Comparison of ENCODE assay signal across 9 cellular contexts in the genomic region with DNA sequence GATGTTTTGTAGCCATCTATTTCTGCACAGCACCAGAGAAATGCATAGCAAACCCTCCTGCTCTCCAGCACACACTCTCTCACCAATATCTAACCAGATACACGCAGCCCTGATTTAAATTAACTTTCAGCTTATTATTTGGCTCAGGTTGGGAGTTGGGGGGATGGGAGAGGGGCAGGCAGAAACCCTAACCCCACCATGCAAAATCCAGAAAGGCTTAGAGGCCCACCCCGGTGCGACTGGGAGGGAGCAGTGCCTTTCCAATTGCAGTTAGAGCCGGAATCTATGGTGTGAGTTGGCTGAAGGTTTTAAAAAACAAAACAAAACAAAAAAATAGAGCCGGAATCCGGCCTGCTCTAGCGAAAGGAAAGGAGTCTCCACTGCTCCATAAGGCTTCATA. TPM values are rescaled to one million over a fixed set of nuclear protein-coding genes. Genes with fewer than 3 reads are reported as not detected.
DNase-seq lines count a peak whose midpoint lies in the region; ATAC-seq, FAIRE-seq and TF ChIP-seq lines count a peak whose summit lies in the region.
"Had no signal": no experiment of that assay in that cellular context is flagged by ENCODE, and none has a peak within 500 bp of the region (broad histone marks: within the 10 kb centered on the region; RNA-seq: fewer than 3 reads in every experiment).

No MANE protein-coding gene starts in this region.

- no peaks in the 10 kb centered on the region for H3K9me2 ChIP-seq in DOHH2 (replicated peaks; ENCODE audit: control insufficient read depth, low read length)

- H3F3A ChIP-seq in DOHH2 (ENCODE audit: control insufficient read depth, insufficient read depth) = peaks cover 18% of the 10 kb centered on the region

- no peak for FAIRE-seq in astrocyte (lab: Jason Lieb, UNC)

- peaks cover 6% of the 10 kb centered on the region for H3K36me3 Mint-ChIP-seq in astrocyte (ENCODE audit: low read depth, unreplicated experiment)

- H3K9ac ChIP-seq in HUES64 (ENCODE audit: low read depth, low read length) (peak overlapping the region; percentile 85), astrocyte (ENCODE audit: low read length) (peak overlapping the region; percentile 88)

- H3K36me3 ChIP-seq in DOHH2 (ENCODE audit: control insufficient read depth, low read length) (peaks cover 85% of the 10 kb centered on the region), HUES64 (ENCODE audit: insufficient read depth, low read length) (no peaks in the 10 kb centered on the region), astrocyte (ENCODE audit: insufficient read depth, low read length) (no peaks in the 10 kb centered on the region), mesodermal cell (ENCODE audit: control insufficient read depth, insufficient read depth, low read length) (peaks cover 5% of the 10 kb centered on the region), thyroid gland (no peaks in the 10 kb centered on the region)

- H3K4me1 ChIP-seq in DOHH2 (ENCODE audit: control insufficient read depth, low read length) (peaks cover 46% of the 10 kb centered on the region), HUES64 (ENCODE audit: insufficient read depth, low read length) (peaks cover 38% of the 10 kb centered on the region), astrocyte (ENCODE audit: insufficient read depth, low read length) (peaks cover 28% of the 10 kb centered on the region), mesodermal cell (ENCODE audit: control insufficient read depth, insufficient read depth, low read length, poor library complexity, severe bottlenecking) (peaks cover 19% of the 10 kb centered on the region), thyroid gland (peaks cover 18 to 36% of the 10 kb centered on the region in 2 donors)

- no peaks in the 10 kb centered on the region for H3K9me3 ChIP-seq in DOHH2 (ENCODE audit: control insufficient read depth, insufficient read depth, low read length)
- H3K9me3 ChIP-seq in HUES64 (ENCODE audit: insufficient read depth, low read depth, low read length) = no peaks in the 10 kb centered on the region
- H3K9me3 ChIP-seq in astrocyte (ENCODE audit: insufficient read depth, low read depth, low read length) = no peaks in the 10 kb centered on the region
- H3K9me3 ChIP-seq in mesodermal cell (ENCODE audit: control insufficient read depth, low read length) = no peaks in the 10 kb centered on the region
- no peaks in the 10 kb centered on the region for H3K9me3 ChIP-seq in thyroid gland

- H3K4me3 ChIP-seq in DOHH2 (ENCODE audit: low read length) (peak overlapping the region; percentile 75), HUES64 (ENCODE audit: low read length) (peak overlapping the region; percentile 84), astrocyte (ENCODE audit: insufficient read depth, low read depth, low read length) (peak overlapping the region; percentile 95), mesodermal cell (ENCODE audit: extremely low read depth, insufficient read depth, low read length, poor library complexity, severe bottlenecking) (peak overlapping the region; percentile 94), thyroid gland (replicated peaks in 1 of 3) (no peak overlapping the region)

- 0% methylated on average over 6 of the region's 7 CpGs for WGBS in HUES64
- WGBS in mesodermal cell (ENCODE audit: insufficient coverage in 2 of 2), 2 experiments = 0% methylated on average over 1 of the region's 7 CpGs; no CpG with 5 or more reads in 1 of the 2 experiments
- 25 to 40% methylated on average over 7 of the region's 7 CpGs for WGBS in thyroid gland, 2 donors

- H3K9me3 Mint-ChIP-seq in astrocyte (ENCODE audit: unreplicated experiment) = peaks cover 2% of the 10 kb centered on the region

- peak overlapping the region; percentile 99 for H3K4me3 Mint-ChIP-seq in astrocyte (ENCODE audit: unreplicated experiment)

- H3K27ac ChIP-seq in DOHH2 (ENCODE audit: low read depth, low read length) (0 out of 2 replicates have a peak overlapping the region, but pooled peaks have one; percentile 95), HUES64 (ENCODE audit: low read depth, low read length) (peak overlapping the region; percentile 93; the same call in 1 of the 2 replicates), astrocyte (ENCODE audit: low read depth, low read length) (peak overlapping the region; percentile 80), mesodermal cell (ENCODE audit: low read depth, low read length, severe bottlenecking) (peak overlapping the region; percentile 57), thyroid gland (no peak overlapping the region)

- H2AFZ ChIP-seq in astrocyte (ENCODE audit: low read depth, low read length) = no peak overlapping the region

- TF ChIP-seq POLR2A in thyroid gland (IDR thresholded peaks at IDR 0.05) = no peak

- H3K4me2 ChIP-seq in DOHH2 (ENCODE audit: low read length) (peak overlapping the region; percentile 94), astrocyte (ENCODE audit: low read length) (peak overlapping the region; percentile 97)

- peak overlapping the region; percentile 96 for H3K27ac Mint-ChIP-seq in astrocyte (ENCODE audit: unreplicated experiment)

- H4K20me1 ChIP-seq in DOHH2 (ENCODE audit: control insufficient read depth, insufficient read depth, low read depth, low read length) (peaks cover 56% of the 10 kb centered on the region), astrocyte (ENCODE audit: insufficient read depth, low read length) (peaks cover 57% of the 10 kb centered on the region)

- H3K27me3 ChIP-seq in DOHH2 (ENCODE audit: control insufficient read depth, low read length) (no peaks in the 10 kb centered on the region), HUES64 (ENCODE audit: insufficient read depth, low read length) (no peaks in the 10 kb centered on the region), astrocyte (ENCODE audit: insufficient read depth, low read length) (no peaks in the 10 kb centered on the region), thyroid gland (peaks cover 62% of the 10 kb centered on the region)

- no peaks in the 10 kb centered on the region for H3K27me3 Mint-ChIP-seq in astrocyte (ENCODE audit: low read depth, unreplicated experiment)

- H3K4me1 Mint-ChIP-seq in astrocyte (ENCODE audit: low read depth, unreplicated experiment) = peaks cover 34% of the 10 kb centered on the region

- ATAC-seq in GM19467 (IDR thresholded peaks at IDR 0.05; ENCODE audit: unreplicated experiment) = no peak

- H3K79me2 ChIP-seq in DOHH2 (ENCODE audit: control insufficient read depth, low read length) (peaks cover 91% of the 10 kb centered on the region), astrocyte (ENCODE audit: insufficient read depth, low read length) (peaks cover 86% of the 10 kb centered on the region)

- DNase-seq in astrocyte (ENCODE audit: low read depth) = no peak
- no peak for DNase-seq in thyroid gland
- no peak for DNase-seq in NOMO-1 (lab: John Stamatoyannopoulos, UW; ENCODE audit: unreplicated experiment in 2 of 2)
- DNase-seq in NCI-H774 (lab: John Stamatoyannopoulos, UW) = no peak
- DNase-seq: activated CD4-positive, alpha-beta T cell treated with anti-CD3 and anti-CD28 coated beads for 4 hours had no signal

- TF ChIP-seq CTCF in DOHH2 (IDR thresholded peaks at IDR 0.05; ENCODE audit: low read depth, low read length, poor library complexity, severe bottlenecking) (no peak), astrocyte (IDR thresholded peaks at IDR 0.05; ENCODE audit: insufficient read depth, low read depth, low read length) (no peak), thyroid gland (IDR thresholded peaks at IDR 0.05) (no peak)

- intact Hi-C loops in thyroid gland (cut with DNase I) = no loop called here

RNA-seq across cellular contexts. Expression of a gene that starts 3.0 kb away (rescaled TPM):
- polyA plus RNA-seq in HUES64 (2013, experiment 1 of 2) = 83.9 TPM
- 103 TPM for polyA plus RNA-seq in HUES64 (2013, experiment 2 of 2)
- 69.9 and 79.5 TPM in 2 replicates for total RNA-seq in astrocyte
- polyA plus RNA-seq in mesodermal cell (2013, experiment 1 of 2) = 64.7 TPM
- polyA plus RNA-seq in mesodermal cell (2013, experiment 2 of 2) = 70.8 TPM
- 1 to 10 TPM in 3 of 4 donors, under 1 TPM in 1; 0.67 to 5.2 (median 3.4) TPM for total RNA-seq in thyroid gland

Comparison
In these comparisons a context has a peak if more than half of its experiments do, and no peak if none do; other contexts are left out.
1. H3K27ac ChIP-seq: peak in DOHH2 (single experiment), HUES64 (single experiment), astrocyte (single experiment) and mesodermal cell (single experiment); none in thyroid gland (0 of 3).
2. H3K4me3 ChIP-seq: peak in DOHH2 (single experiment), HUES64 (single experiment), astrocyte (single experiment) and mesodermal cell (single experiment); none in thyroid gland (0 of 3).
3. RNA of a gene that starts 3.0 kb away (total RNA-seq): 69.9 to 79.5 TPM in astrocyte; 0.67 to 5.2 TPM in thyroid gland; every median in the first group is over 10 times any median in the second.